In genomic region chr13:62678039-62678438, GRCh38 we compare ENCODE assay signal across 17 cellular contexts.
"Had no signal": no experiment of that assay in that cellular context is flagged by ENCODE, and none has a peak within 500 bp of the region (broad histone marks: within the 10 kb centered on the region; RNA-seq: fewer than 3 reads in every experiment).

No MANE protein-coding gene starts in this region.

- H3K27ac ChIP-seq: body of pancreas, neural progenitor cell, pancreas had no signal

- H3K27me3 Mint-ChIP-seq: activated CD8-positive, alpha-beta memory T cell treated with anti-CD3 and anti-CD28 coated beads, Interleukin-2, amount 10 ng/mL, durations not matched to agents 7 days and 5 days; activated T-cell treated with anti-CD3 and anti-CD28 coated beads, Interleukin-2, amount 50 U/mL, for 24 hours; dendritic cell treated with granulocyte-macrophage colony-stimulating factor and Interleukin-4, amounts not matched to agents 40 ng/mL and 50 ng/mL, for 4 days; type B pancreatic cell had no signal

- H3K27me3 ChIP-seq: body of pancreas, neural progenitor cell had no signal

- H3K4me2 ChIP-seq: neural progenitor cell had no signal

- H3K36me3 Mint-ChIP-seq: activated CD8-positive, alpha-beta memory T cell treated with anti-CD3 and anti-CD28 coated beads, Interleukin-2, amount 10 ng/mL, durations not matched to agents 7 days and 5 days; activated naive CD4-positive, alpha-beta T cell treated with anti-CD3 and anti-CD28 coated beads, Interleukin-2, amount 50 U/mL, for 72 hours; neural progenitor cell; type B pancreatic cell had no signal

- H3K9me3 Mint-ChIP-seq: neural progenitor cell had no signal

- H3K4me3 ChIP-seq: body of pancreas, neural progenitor cell, pancreas had no signal

- H3K9me3 ChIP-seq: body of pancreas, pancreas had no signal

- H2AFZ ChIP-seq: neural progenitor cell had no signal

- H3K9ac ChIP-seq: neural progenitor cell had no signal

- DNase-seq: activated CD4-positive, alpha-beta T cell treated with anti-CD3 and anti-CD28 coated beads, Interleukin-2, amount 50 U/mL, for 48 hours; activated CD4-positive, CD25-positive, alpha-beta regulatory T cell treated with anti-CD3 and anti-CD28 coated beads, Interleukin-2, amount 50 U/mL, for 72 hours; activated CD8-positive, alpha-beta memory T cell treated with anti-CD3 and anti-CD28 coated beads, Interleukin-2, amount 10 ng/mL, durations not matched to agents 7 days and 5 days; activated effector memory CD4-positive, alpha-beta T cell treated with anti-CD3 and anti-CD28 coated beads, Interleukin-2, amount 50 U/mL, for 16 hours; activated T-cell treated with anti-CD3 and anti-CD28 coated beads, Interleukin-2, amount 50 U/mL, for 24 hours; amniotic stem cell; body of pancreas; central memory CD4-positive, alpha-beta T cell; hippocampal formation; midbrain; pancreas; stimulated activated CD4-positive, alpha-beta T cell treated with anti-CD3 and anti-CD28 coated beads, Interleukin-2, amount 100 ng/mL, for 48 hours; stimulated activated naive CD4-positive, alpha-beta T cell treated with Interleukin-2 at 50 U/mL for 16 hours had no signal

- H3K27ac Mint-ChIP-seq: activated CD8-positive, alpha-beta memory T cell treated with anti-CD3 and anti-CD28 coated beads, Interleukin-2, amount 10 ng/mL, durations not matched to agents 7 days and 5 days; activated naive CD4-positive, alpha-beta T cell treated with anti-CD3 and anti-CD28 coated beads, Interleukin-2, amount 50 U/mL, for 72 hours; activated T-cell treated with anti-CD3 and anti-CD28 coated beads, Interleukin-2, amount 50 U/mL, for 24 hours; dendritic cell treated with granulocyte-macrophage colony-stimulating factor and Interleukin-4, amounts not matched to agents 40 ng/mL and 50 ng/mL, for 4 days; neural progenitor cell; type B pancreatic cell had no signal

- H3K36me3 ChIP-seq: neural progenitor cell, pancreas had no signal

- H3K4me3 Mint-ChIP-seq: activated CD8-positive, alpha-beta memory T cell treated with anti-CD3 and anti-CD28 coated beads, Interleukin-2, amount 10 ng/mL, durations not matched to agents 7 days and 5 days; activated T-cell treated with anti-CD3 and anti-CD28 coated beads, Interleukin-2, amount 50 U/mL, for 24 hours; dendritic cell treated with granulocyte-macrophage colony-stimulating factor and Interleukin-4, amounts not matched to agents 40 ng/mL and 50 ng/mL, for 4 days; neural progenitor cell; type B pancreatic cell had no signal

- H3K4me1 ChIP-seq: body of pancreas, neural progenitor cell, pancreas had no signal

- ATAC-seq: activated CD8-positive, alpha-beta memory T cell treated with anti-CD3 and anti-CD28 coated beads, Interleukin-2, amount 10 ng/mL, durations not matched to agents 7 days and 5 days; activated naive CD4-positive, alpha-beta T cell treated with anti-CD3 and anti-CD28 coated beads, Interleukin-2, amount 50 U/mL, for 72 hours; body of pancreas; pancreas had no signal

- H3K4me1 Mint-ChIP-seq: activated CD8-positive, alpha-beta memory T cell treated with anti-CD3 and anti-CD28 coated beads, Interleukin-2, amount 10 ng/mL, durations not matched to agents 7 days and 5 days; neural progenitor cell had no signal
